30 cellular contexts compared by ENCODE assay signal in genomic region chr10:110378019-110378418, GRCh38.
"Had no signal": no experiment of that assay in that cellular context is flagged by ENCODE, and none has a peak within 500 bp of the region (broad histone marks: within the 10 kb centered on the region; RNA-seq: fewer than 3 reads in every experiment).

No MANE protein-coding gene starts in this region.

- H3K27me3 Mint-ChIP-seq: activated CD4-positive, alpha-beta T cell treated with anti-CD3 and anti-CD28 coated beads, Interleukin-2, amount 10 ng/mL, durations not matched to agents 7 days and 5 days; central memory CD8-positive, alpha-beta T cell; stimulated activated naive CD8-positive, alpha-beta T cell treated with anti-CD3 and anti-CD28 coated beads, Interleukin-15, Interleukin-2, amounts not matched to agents 100 ng/mL and 50 ng/mL, for 24 hours; type B pancreatic cell had no signal

- H3K27ac Mint-ChIP-seq: activated CD4-positive, alpha-beta T cell treated with anti-CD3 and anti-CD28 coated beads, Interleukin-2, amount 10 ng/mL, durations not matched to agents 7 days and 5 days; activated CD8-positive, alpha-beta T cell treated with anti-CD3 and anti-CD28 coated beads for 36 hours; activated T-cell treated with anti-CD3 and anti-CD28 coated beads, Interleukin-2, amount 50 U/mL, for 72 hours; dendritic cell treated with granulocyte-macrophage colony-stimulating factor and Interleukin-4, amounts not matched to agents 40 ng/mL and 50 ng/mL, for 4 days; stimulated activated naive CD8-positive, alpha-beta T cell treated with anti-CD3 and anti-CD28 coated beads, Interleukin-15, Interleukin-2, amounts not matched to agents 100 ng/mL and 50 ng/mL, for 24 hours; type B pancreatic cell had no signal

- H3K27me3 ChIP-seq: breast epithelium, esophagus squamous epithelium, gastrocnemius medialis, ovary, vagina had no signal

- H3K36me3 Mint-ChIP-seq: stimulated activated effector memory CD8-positive, alpha-beta T cell treated with anti-CD3 and anti-CD28 coated beads, Interleukin-12 subunit alpha, Interleukin-12 subunit beta, amount 100 ng/mL, for 72 hours; type B pancreatic cell had no signal

- H3K4me1 ChIP-seq: breast epithelium, gastrocnemius medialis, prostate gland, vagina had no signal

- H3K4me3 ChIP-seq: breast epithelium, esophagus squamous epithelium, gastrocnemius medialis, ovary, prostate gland, skin epidermis, vagina had no signal

- H3K36me3 ChIP-seq: breast epithelium, esophagus squamous epithelium, gastrocnemius medialis, neutrophil, ovary, prostate gland, vagina had no signal

- H3K9me3 Mint-ChIP-seq: activated CD4-positive, alpha-beta T cell treated with anti-CD3 and anti-CD28 coated beads, Interleukin-2, amount 10 ng/mL, durations not matched to agents 7 days and 5 days; activated CD8-positive, alpha-beta T cell treated with anti-CD3 and anti-CD28 coated beads for 36 hours; activated T-cell treated with anti-CD3 and anti-CD28 coated beads, Interleukin-2, amount 50 U/mL, for 72 hours; central memory CD8-positive, alpha-beta T cell; dendritic cell treated with granulocyte-macrophage colony-stimulating factor and Interleukin-4, amounts not matched to agents 40 ng/mL and 50 ng/mL, for 4 days; nephron progenitor cell; stimulated activated effector memory CD8-positive, alpha-beta T cell treated with anti-CD3 and anti-CD28 coated beads, Interleukin-12 subunit alpha, Interleukin-12 subunit beta, amount 100 ng/mL, for 72 hours; stimulated activated naive CD8-positive, alpha-beta T cell treated with anti-CD3 and anti-CD28 coated beads, Interleukin-15, Interleukin-2, amounts not matched to agents 100 ng/mL and 50 ng/mL, for 24 hours; type B pancreatic cell had no signal

- ATAC-seq: activated CD8-positive, alpha-beta T cell treated with anti-CD3 and anti-CD28 coated beads for 36 hours; activated T-cell treated with anti-CD3 and anti-CD28 coated beads, Interleukin-2, amount 50 U/mL, for 72 hours; gastrocnemius medialis; left ventricle myocardium superior; sciatic nerve; stimulated activated effector memory CD8-positive, alpha-beta T cell treated with anti-CD3 and anti-CD28 coated beads, Interleukin-12 subunit alpha, Interleukin-12 subunit beta, amount 100 ng/mL, for 72 hours had no signal

- H3K4me3 Mint-ChIP-seq: activated CD4-positive, alpha-beta T cell treated with anti-CD3 and anti-CD28 coated beads, Interleukin-2, amount 10 ng/mL, durations not matched to agents 7 days and 5 days; activated CD8-positive, alpha-beta T cell treated with anti-CD3 and anti-CD28 coated beads for 36 hours; activated T-cell treated with anti-CD3 and anti-CD28 coated beads, Interleukin-2, amount 50 U/mL, for 72 hours; central memory CD8-positive, alpha-beta T cell; dendritic cell treated with granulocyte-macrophage colony-stimulating factor and Interleukin-4, amounts not matched to agents 40 ng/mL and 50 ng/mL, for 4 days; stimulated activated effector memory CD8-positive, alpha-beta T cell treated with anti-CD3 and anti-CD28 coated beads, Interleukin-12 subunit alpha, Interleukin-12 subunit beta, amount 100 ng/mL, for 72 hours; stimulated activated naive CD8-positive, alpha-beta T cell treated with anti-CD3 and anti-CD28 coated beads, Interleukin-15, Interleukin-2, amounts not matched to agents 100 ng/mL and 50 ng/mL, for 24 hours; type B pancreatic cell had no signal

- FAIRE-seq: islet of Langerhans had no signal

- H3K27ac ChIP-seq: breast epithelium, epithelial cell of prostate, esophagus squamous epithelium, gastrocnemius medialis, neutrophil, ovary, prostate gland, skin epidermis, vagina had no signal

- H3K9me3 ChIP-seq: breast epithelium, esophagus squamous epithelium, gastrocnemius medialis, neutrophil, ovary, prostate gland, vagina had no signal

- H3K4me1 Mint-ChIP-seq: central memory CD8-positive, alpha-beta T cell had no signal

- DNase-seq: activated CD4-positive, alpha-beta T cell treated with anti-CD3 and anti-CD28 coated beads, Interleukin-2, amount 10 ng/mL, durations not matched to agents 7 days and 5 days; activated CD4-positive, CD25-positive, alpha-beta regulatory T cell treated with anti-CD3 and anti-CD28 coated beads, Interleukin-2, amount 50 U/mL, for 72 hours; activated CD8-positive, alpha-beta T cell treated with anti-CD3 and anti-CD28 coated beads for 36 hours; activated gamma-delta T cell; activated naive CD4-positive, alpha-beta T cell treated with anti-CD3 and anti-CD28 coated beads, Interleukin-2, amount 50 U/mL, for 16 hours; activated T-cell treated with anti-CD3 and anti-CD28 coated beads for 4 hours; activated T-cell treated with anti-CD3 and anti-CD28 coated beads, Interleukin-2, amount 50 U/mL, for 72 hours; esophagus squamous epithelium; gastrocnemius medialis; glutamatergic neuron; left ventricle myocardium superior; mammary epithelial cell; nephron progenitor cell; ovary; retina; stimulated activated CD4-positive, alpha-beta T cell treated with anti-CD3 and anti-CD28 coated beads, Interleukin-4, amount 100 ng/mL, for 24 hours; T-helper 1 cell had no signal
